In the genomic region with DNA sequence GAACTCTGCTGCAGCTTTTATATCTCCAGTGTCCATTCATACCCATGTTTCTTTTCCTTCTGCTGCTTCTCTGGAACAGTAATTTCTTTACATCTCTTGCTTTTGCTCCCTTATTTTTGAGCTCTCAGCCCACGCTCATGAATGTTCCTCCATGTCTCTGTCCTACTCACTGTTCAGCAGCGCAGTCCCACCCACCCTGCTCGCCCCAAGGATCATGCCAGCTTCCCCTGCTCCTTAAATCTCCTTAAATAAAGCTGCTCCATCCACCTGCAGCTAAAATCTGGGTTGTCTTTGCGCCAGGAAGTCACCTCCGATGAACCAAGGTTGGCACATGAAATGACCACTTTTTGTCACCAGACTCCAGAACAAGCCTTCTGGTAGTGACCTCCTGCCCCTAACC, we compare ENCODE assay signal across 21 cellular contexts.
DNase-seq lines count a peak whose midpoint lies in the region; ATAC-seq and TF ChIP-seq lines count a peak whose summit lies in the region.
"Had no signal": no experiment of that assay in that cellular context is flagged by ENCODE, and none has a peak within 500 bp of the region (broad histone marks: within the 10 kb centered on the region; RNA-seq: fewer than 3 reads in every experiment).

No MANE protein-coding gene starts in this region.

- H3K27me3 Mint-ChIP-seq in activated T-helper 17 cell treated with anti-CD3 and anti-CD28 coated beads, Interleukin-2, amount 50 U/mL, for 72 hours = no peaks in the 10 kb centered on the region
- no peaks in the 10 kb centered on the region for H3K27me3 Mint-ChIP-seq in GM23338 (ENCODE audit: insufficient read depth, low read depth, poor library complexity)
- H3K27me3 Mint-ChIP-seq: CD4-positive, CD25-positive, alpha-beta regulatory T cell had no signal

- H3K4me2 ChIP-seq in osteoblast (ENCODE audit: insufficient read depth, low read length) = no peak overlapping the region
- H3K4me2 ChIP-seq in GM23338 = no peak overlapping the region

- H3K36me3 ChIP-seq in osteoblast (ENCODE audit: insufficient read depth, low read length) (peaks cover 87% of the 10 kb centered on the region), GM23338 (ENCODE audit: insufficient read depth) (peaks cover 10% of the 10 kb centered on the region; the same call in 1 of the 2 replicates)

- H3K9me2 ChIP-seq in GM23338 (ENCODE audit: insufficient read depth) = no peaks in the 10 kb centered on the region

- intact Hi-C loops in dorsolateral prefrontal cortex (cut with DNase I) = loop anchor here in 1 of 2 donors (5.0 kb wide), 1 partner anchor 409 kb away; the partner anchor contains the start of gene SIPA1L1

- peak overlapping the region; percentile 26 for H3K27ac Mint-ChIP-seq in activated T-helper 17 cell treated with anti-CD3 and anti-CD28 coated beads, Interleukin-2, amount 50 U/mL, for 72 hours
- no peak overlapping the region for H3K27ac Mint-ChIP-seq in GM23338

- H3K36me3 Mint-ChIP-seq in activated T-helper 17 cell treated with anti-CD3 and anti-CD28 coated beads, Interleukin-2, amount 50 U/mL, for 72 hours (ENCODE audit: low read depth) = peaks cover 78% of the 10 kb centered on the region
- peaks cover 59% of the 10 kb centered on the region for H3K36me3 Mint-ChIP-seq in GM23338 (ENCODE audit: low read depth)

- H3K9me3 ChIP-seq in osteoblast (ENCODE audit: low read depth, low read length) = no peaks in the 10 kb centered on the region
- H3K9me3 ChIP-seq: Caco-2, Peyer's patch, SJCRH30 had no signal

- no peak overlapping the region for H2AFZ ChIP-seq in osteoblast (ENCODE audit: low read length)
- no peak overlapping the region for H2AFZ ChIP-seq in GM23338

- H3K4me1 ChIP-seq in osteoblast (ENCODE audit: insufficient read depth, low read length) (peaks cover 33% of the 10 kb centered on the region), GM23338 (ENCODE audit: insufficient read depth) (no peaks in the 10 kb centered on the region)
- H3K4me1 ChIP-seq: Caco-2, Peyer's patch had no signal

- H3K4me3 Mint-ChIP-seq in activated T-helper 17 cell treated with anti-CD3 and anti-CD28 coated beads, Interleukin-2, amount 50 U/mL, for 72 hours = no peak overlapping the region
- H3K4me3 Mint-ChIP-seq in GM23338 = no peak overlapping the region
- H3K4me3 Mint-ChIP-seq: CD4-positive, CD25-positive, alpha-beta regulatory T cell had no signal

- in situ Hi-C loops in GM13976 (cut with MboI; ENCODE audit: low sequenced_read_pairs, unreplicated experiment) = no loop called here

- no peak overlapping the region for H3K4me3 ChIP-seq in dorsolateral prefrontal cortex
- H3K4me3 ChIP-seq in osteoblast (ENCODE audit: insufficient read depth, low read length) = no peak overlapping the region
- no peak overlapping the region for H3K4me3 ChIP-seq in GM23338
- H3K4me3 ChIP-seq: Peyer's patch, SJCRH30 had no signal

- DNase-seq in dorsolateral prefrontal cortex (peak in 2 of 10 donors; percentile 48 to 61), osteoblast (ENCODE audit: insufficient read length, low spot score, missing footprints) (no peak), COLO668 (lab: John Stamatoyannopoulos, UW; ENCODE audit: unreplicated experiment) (no peak), GM13976 (ENCODE audit: low spot score) (no peak), GM23338 (ENCODE audit: low spot score) (no peak)
- DNase-seq in activated CD4-positive, CD25-positive, alpha-beta regulatory T cell treated with anti-CD3 and anti-CD28 coated beads, Interleukin-2, amount 50 U/mL, for 72 hours = no peak
- DNase-seq: Caco-2; CD4-positive, CD25-positive, alpha-beta regulatory T cell; DMS 273 treated with DMSO at 0.1 percent for 48 hours; DMS79 treated with DMSO at 0.1 percent for 48 hours; Karpas-422; NCI-H1105 treated with DMSO at 0.1 percent for 48 hours; NCI-H1694; NCI-H2081; NCI-H2171; NCI-H345; NCI-H524 treated with DMSO at 0.1 percent for 48 hours; NCI-H82; Peyer's patch; SJCRH30 had no signal

- H3K27me3 ChIP-seq in dorsolateral prefrontal cortex (no peaks in the 10 kb centered on the region), osteoblast (ENCODE audit: insufficient read depth, low read length) (no peaks in the 10 kb centered on the region), GM23338 (ENCODE audit: insufficient read depth) (no peaks in the 10 kb centered on the region)
- H3K27me3 ChIP-seq: Peyer's patch, SJCRH30 had no signal

- TF ChIP-seq CTCF in dorsolateral prefrontal cortex (IDR thresholded peaks at IDR 0.05 in 54 of 56, conservative IDR thresholded peaks at IDR 0.05 in 2 of 56; ENCODE audit: low read depth in 1 of 56, partially characterized antibody in 56 of 56) (no peak), osteoblast (IDR thresholded peaks at IDR 0.05; ENCODE audit: extremely low read depth, low read depth, low read length) (no peak), GM13976 (IDR thresholded peaks at IDR 0.05; ENCODE audit: borderline replicate concordance, control extremely low read depth, extremely low read depth, insufficient read depth, missing control alignments) (no peak), GM23338 (conservative IDR thresholded peaks at IDR 0.05; ENCODE audit: low read depth in 2 of 2) (no peak)

- ATAC-seq in activated T-helper 17 cell treated with anti-CD3 and anti-CD28 coated beads, Interleukin-2, amount 50 U/mL, for 72 hours (replicated peaks) = no peak
- no peak for ATAC-seq in GM23338

- H3K4me1 Mint-ChIP-seq in activated T-helper 17 cell treated with anti-CD3 and anti-CD28 coated beads, Interleukin-2, amount 50 U/mL, for 72 hours = no peaks in the 10 kb centered on the region
- H3K4me1 Mint-ChIP-seq in GM23338 = peaks cover 3% of the 10 kb centered on the region; the same call in 2 of the 3 replicates

- H3K79me2 ChIP-seq in osteoblast (ENCODE audit: insufficient read depth, low read length) (peaks cover 12% of the 10 kb centered on the region), GM23338 (replicated peaks; ENCODE audit: insufficient read depth) (no peaks in the 10 kb centered on the region)

- H3F3A ChIP-seq in GM23338 (replicated peaks; ENCODE audit: low read depth) = no peaks in the 10 kb centered on the region

- H3K27ac ChIP-seq in dorsolateral prefrontal cortex = peak overlapping the region in 36 of 59 donors; percentile 3 to 81 (median 55)
- H3K27ac ChIP-seq in osteoblast (ENCODE audit: low read depth, low read length) = peak overlapping the region; percentile 52
- no peak overlapping the region for H3K27ac ChIP-seq in GM23338 (ENCODE audit: low read depth)
- H3K27ac ChIP-seq: Peyer's patch, SJCRH30 had no signal

- H3K9me3 Mint-ChIP-seq in activated T-helper 17 cell treated with anti-CD3 and anti-CD28 coated beads, Interleukin-2, amount 50 U/mL, for 72 hours = no peaks in the 10 kb centered on the region
- no peaks in the 10 kb centered on the region for H3K9me3 Mint-ChIP-seq in GM23338

- H4K20me1 ChIP-seq in osteoblast (ENCODE audit: insufficient read depth, low read length) = no peaks in the 10 kb centered on the region
- no peaks in the 10 kb centered on the region for H4K20me1 ChIP-seq in GM23338 (replicated peaks; ENCODE audit: insufficient read depth)

TF ChIP-seq in GM23338, 12 proteins besides CTCF, POLR2A, EP300 and RAD21 (continues in another document):
- TF ChIP-seq ETS1 (IDR thresholded peaks at IDR 0.05) (no peak), POLR2AphosphoS5 (IDR thresholded peaks at IDR 0.05; ENCODE audit: low read depth) (no peak), NANOG (IDR thresholded peaks at IDR 0.05; ENCODE audit: borderline replicate concordance) (no peak), EZH2phosphoT487 (IDR thresholded peaks at IDR 0.05; ENCODE audit: unreplicated experiment) (no peak), REST (IDR thresholded peaks at IDR 0.05; ENCODE audit: unreplicated experiment) (no peak), CREB1 (CRISPR knock-in tag; IDR thresholded peaks at IDR 0.05; ENCODE audit: low read depth) (no peak), JUNB (IDR thresholded peaks at IDR 0.05; ENCODE audit: unreplicated experiment) (no peak)
